Comparison of ENCODE assay signal across 6 cellular contexts in the genomic region with DNA sequence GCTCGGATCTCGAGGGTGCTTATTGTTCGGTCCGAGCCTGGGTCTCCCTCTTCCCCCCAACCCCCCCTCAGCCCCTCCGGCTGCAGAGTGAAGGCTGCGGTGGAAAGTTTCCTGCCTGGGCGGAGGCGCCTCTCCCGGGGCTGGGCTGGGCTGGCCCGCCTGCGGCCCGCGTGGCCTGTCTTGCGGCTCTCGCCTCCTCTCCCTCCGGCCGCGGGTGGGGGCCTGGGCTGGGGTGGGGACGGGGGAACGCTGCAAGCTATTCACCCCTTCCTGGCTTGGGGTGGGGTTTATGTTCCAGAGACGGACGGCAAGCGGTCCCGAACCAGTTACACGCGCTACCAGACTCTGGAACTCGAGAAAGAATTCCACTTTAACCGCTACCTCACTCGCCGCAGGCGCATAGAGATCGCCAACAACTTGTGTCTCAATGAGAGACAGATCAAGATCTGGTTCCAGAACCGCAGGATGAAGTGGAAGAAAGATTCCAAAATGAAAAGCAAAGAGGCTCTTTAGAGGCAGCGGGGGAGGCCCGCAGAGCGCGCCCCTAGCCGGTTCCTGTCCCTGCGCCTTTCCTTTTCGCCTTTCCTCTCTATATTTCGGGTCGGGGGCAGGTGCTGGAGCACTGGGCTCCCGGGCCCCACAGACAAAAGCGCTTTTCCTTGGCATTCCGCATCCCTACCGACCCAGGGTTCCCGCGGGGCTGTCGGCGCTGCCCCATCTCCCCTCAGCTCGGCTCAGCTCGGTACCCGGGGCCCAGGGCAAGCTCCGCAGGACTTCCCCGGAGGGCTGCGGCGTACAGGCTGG. TPM values are rescaled to one million over a fixed set of nuclear protein-coding genes. Genes with fewer than 3 reads are reported as not detected.
DNase-seq lines count a peak whose midpoint lies in the region; ATAC-seq, FAIRE-seq and TF ChIP-seq lines count a peak whose summit lies in the region.

No MANE protein-coding gene starts in this region.

- no peak overlapping the region for H3K27ac Mint-ChIP-seq in osteocyte (ENCODE audit: unreplicated experiment)

- no peak for FAIRE-seq in K562 (lab: Jason Lieb, UNC)

- intact Hi-C loops in K562 (cut with micrococcal nuclease) = loop anchor here (2.0 kb wide), 1 partner anchor 27 kb away; no protein-coding TSS in a partner anchor
- intact Hi-C loops in ovary (cut with DNase I) = loop anchor here in 3 of 4 donors (2.0 to 10.0 kb wide), 3 partner anchors 91 to 157 kb away; no protein-coding TSS in a partner anchor

- H3K9me3 ChIP-seq in HAP-1 = no peaks in the 10 kb centered on the region
- H3K9me3 ChIP-seq in K562 (replicated peaks; ENCODE audit: control insufficient read depth, insufficient read depth, low read depth, low read length) = no peaks in the 10 kb centered on the region
- no peaks in the 10 kb centered on the region for H3K9me3 ChIP-seq in ovary

- peaks cover 21% of the 10 kb centered on the region for H3K4me1 Mint-ChIP-seq in osteocyte (ENCODE audit: unreplicated experiment)

- no peak overlapping the region for H3K4me2 ChIP-seq in K562 (ENCODE audit: insufficient read depth, low read length)

- no peak for TF ChIP-seq RAD21 in K562 (CRISPR knock-in tag; conservative IDR thresholded peaks at IDR 0.05 in 1 of 2, IDR thresholded peaks at IDR 0.05 in 1 of 2)

- no peak overlapping the region for H3K9ac ChIP-seq in K562 (ENCODE audit: insufficient read depth in 1 of 2, low read depth in 2 of 2, low read length in 2 of 2)

- H3K27ac ChIP-seq in K562 (ENCODE audit: extremely low read depth, low read depth, low read length) (no peak overlapping the region), ovary (peak overlapping the region in 1 of 2 donors; percentile 44)

- BruUV-seq in K562 (replicated peaks; lab: Mats Ljungman, UMichigan) = no TSS peak

- in situ Hi-C loops in HAP-1 (cut with MboI; ENCODE audit: low sequenced_read_pairs) (loop anchor here (5.0 kb wide), 1 partner anchor 158 kb away; no protein-coding TSS in a partner anchor), K562 (cut with MboI) (no loop called here)

- TF ChIP-seq EP300 in K562 (IDR thresholded peaks at IDR 0.05; ENCODE audit: low read length) (no peak), ovary (IDR thresholded peaks at IDR 0.05) (no peak)

- DNase-seq in HAP-1 (ENCODE audit: low spot score in 2 of 2) (peak in 1 of 2 experiments; percentile 62), K562 (ENCODE audit: extremely low read depth in 1 of 4, low spot score in 3 of 4) (no peak), ovary (peak in 4 of 5 donors; percentile 30 to 71 (median 58)), osteocyte (ENCODE audit: extremely low spot score, unreplicated experiment) (no peak), NCI-H82 (lab: John Stamatoyannopoulos, UW) (no peak)
- DNase-seq in stimulated activated CD4-positive, alpha-beta T cell treated with anti-CD3 and anti-CD28 coated beads, Interleukin-1b, Interleukin-23, amount 100 ng/mL, for 48 hours = no peak

- H3K4me3 Mint-ChIP-seq in osteocyte (ENCODE audit: unreplicated experiment) = no peak overlapping the region

- no peaks in the 10 kb centered on the region for H4K20me1 ChIP-seq in K562 (replicated peaks; ENCODE audit: control insufficient read depth, insufficient read depth, low read length)

- no peaks in the 10 kb centered on the region for H3K9me1 ChIP-seq in K562 (ENCODE audit: control insufficient read depth, insufficient read depth, low read length)

- WGBS in K562 (ENCODE audit: insufficient coverage, low coverage, missing lambda C conversion rate) = 36% methylated on average over 3 of the region's 57 CpGs
- 32 to 52% (median 40%) methylated on average over 43 to 57 of the region's 57 CpGs for WGBS in ovary, 3 donors

- no peak for ATAC-seq in K562

- TF ChIP-seq CTCF in K562 (IDR thresholded peaks at IDR 0.05 in 2 of 3, conservative IDR thresholded peaks at IDR 0.05 in 1 of 3; ENCODE audit: insufficient read depth in 2 of 3, low read depth in 1 of 3, low read length in 3 of 3) (no peak), ovary (IDR thresholded peaks at IDR 0.05) (no peak), osteocyte (IDR thresholded peaks at IDR 0.05) (no peak)

- H3K4me3 ChIP-seq in HAP-1 (peak overlapping the region; percentile 22), K562 (no peak overlapping the region), ovary (peak overlapping the region; percentile 35)

- H2AFZ ChIP-seq in K562 (ENCODE audit: low read depth, low read length) = no peak overlapping the region

- H3K27me3 Mint-ChIP-seq in osteocyte (ENCODE audit: unreplicated experiment) = peaks cover 82% of the 10 kb centered on the region

- H3K79me2 ChIP-seq in K562 (ENCODE audit: control insufficient read depth, insufficient read depth, low read length) = no peaks in the 10 kb centered on the region

- no peaks in the 10 kb centered on the region for H3K36me3 ChIP-seq in HAP-1 (replicated peaks)
- peaks cover 2% of the 10 kb centered on the region; the same call in 1 of the 3 replicates for H3K36me3 ChIP-seq in K562 (ENCODE audit: control insufficient read depth, insufficient read depth, low read length)
- H3K36me3 ChIP-seq in ovary = no peaks in the 10 kb centered on the region

- H3K9me3 Mint-ChIP-seq in osteocyte (ENCODE audit: unreplicated experiment) = peaks cover 4% of the 10 kb centered on the region

- no peaks in the 10 kb centered on the region for H3K36me3 Mint-ChIP-seq in osteocyte (ENCODE audit: unreplicated experiment)

- CTCF ChIA-PET in K562 (lab: Yijun Ruan, JAX; ENCODE audit: low intra/inter-chr PET ratio) = interaction anchor here (0.6 to 2.6 kb wide), 3 partner anchors 157 to 179 kb away, joined by 5 to 36 read pairs (median 27); no protein-coding TSS in a partner anchor

- peaks cover 48% of the 10 kb centered on the region for H3K27me3 ChIP-seq in HAP-1 (ENCODE audit: low read depth)
- H3K27me3 ChIP-seq in K562 (ENCODE audit: control insufficient read depth in 2 of 2, insufficient read depth in 2 of 2, low read length in 2 of 2) = peaks cover 6 to 11% of the 10 kb centered on the region in 2 experiments; a peak in 1 of 5 replicates
- H3K27me3 ChIP-seq in ovary = no peaks in the 10 kb centered on the region

- TF ChIP-seq POLR2A in K562 (conservative IDR thresholded peaks at IDR 0.05) = no peak
- TF ChIP-seq POLR2A in ovary (IDR thresholded peaks at IDR 0.05) = no peak

- H3K4me1 ChIP-seq in HAP-1 = peaks cover 22% of the 10 kb centered on the region
- H3K4me1 ChIP-seq in K562 (replicated peaks in 1 of 2; ENCODE audit: control insufficient read depth in 2 of 2, insufficient read depth in 2 of 2, low read length in 2 of 2) = peaks cover 0 to 23% of the 10 kb centered on the region in 2 experiments; a peak in 3 of 5 replicates
- peaks cover 24% of the 10 kb centered on the region for H3K4me1 ChIP-seq in ovary (ENCODE audit: insufficient read depth)

- POLR2A ChIA-PET in K562 (lab: Yijun Ruan, JAX) = no interaction called here

RNA-seq across cellular contexts. Expression of a gene that starts 1.3 kb away (rescaled TPM):
- 1.7 and 1.9 TPM in 2 replicates for total RNA-seq in K562 (2011; cell fraction: chromatin; rRNA removed; ENCODE audit: low replicate concordance)
- total RNA-seq in K562 (2011; cell fraction: nucleolus; rRNA removed) = 0.83 and 0.92 TPM in 2 replicates
- 0.44 and 1.3 TPM in 2 replicates for total RNA-seq in K562 (2011; cell fraction: nucleoplasm; rRNA removed)
- total RNA-seq in K562 (2014; rRNA removed) (0.18 and 0.53 TPM in 2 replicates), K562 (2014; rRNA removed; fragmentation: Illumina TruSeq; extraction: Trizol) (not detected in 2 replicates), K562 (2015; rRNA removed; fragmentation: Illumina TruSeq; extraction: Trizol) (0.14 TPM in 1 of 2 replicates, not detected in the other), K562 (2021) (0.31 and 0.40 TPM in 2 replicates), ovary (10 to 100 TPM in 1 of 7 donors, 1 to 10 TPM in 6; 1.8 to 11.0 (median 3.6) TPM), osteocyte (not detected in 2 replicates)
- polyA plus RNA-seq in K562 (2011; rRNA removed) (not detected in 2 replicates), K562 (2014; fragmentation: Illumina TruSeq; extraction: Trizol) (0.10 TPM in 1 of 2 replicates, not detected in the other), K562 (2014; fragmentation: Nextera tagmentation; extraction: Ambion mirVana) (not detected), K562 (2014; rRNA removed) (0.44 TPM in 1 of 2 replicates, not detected in the other), ovary (1 to 10 TPM; 2.1 to 2.2 TPM)
- polyA plus RNA-seq in K562 (2011; cell fraction: cytosol; rRNA removed) = not detected in 2 replicates
- 0.07 and 0.46 TPM in 2 replicates for polyA plus RNA-seq in K562 (2011; cell fraction: nucleus; rRNA removed)
- 0.11 TPM in 1 of 2 replicates, not detected in the other for polyA plus RNA-seq in K562 (2012)
- polyA minus RNA-seq in K562 (2011; rRNA and poly(A)+ RNA removed) = not detected in 2 replicates
- polyA minus RNA-seq in K562 (2011; cell fraction: cytosol; rRNA and poly(A)+ RNA removed) = not detected in 2 replicates
- polyA minus RNA-seq in K562 (2011; cell fraction: nucleus; rRNA and poly(A)+ RNA removed) = 0.22 and 0.40 TPM in 2 replicates

RNA-seq across cellular contexts. Expression of a gene that starts 5.9 kb away (rescaled TPM):
- total RNA-seq in K562 (2011; cell fraction: chromatin; rRNA removed; ENCODE audit: low replicate concordance) = 7.1 and 7.3 TPM in 2 replicates
- 2.8 and 3.0 TPM in 2 replicates for total RNA-seq in K562 (2011; cell fraction: nucleolus; rRNA removed)
- 3.9 and 4.4 TPM in 2 replicates for total RNA-seq in K562 (2011; cell fraction: nucleoplasm; rRNA removed)
- 0.73 and 1.00 TPM in 2 replicates for total RNA-seq in K562 (2014; rRNA removed)
- 0.57 and 1.0 TPM in 2 replicates for total RNA-seq in K562 (2014; rRNA removed; fragmentation: Illumina TruSeq; extraction: Trizol)
- 1.4 TPM in 2 replicates for total RNA-seq in K562 (2015; rRNA removed; fragmentation: Illumina TruSeq; extraction: Trizol)
- total RNA-seq in K562 (2021) = 3.2 and 4.0 TPM in 2 replicates
- 2.0 and 2.8 TPM in 2 replicates for polyA plus RNA-seq in K562 (2011; rRNA removed)
- polyA plus RNA-seq in K562 (2011; cell fraction: cytosol; rRNA removed) = 1.5 and 1.8 TPM in 2 replicates
- polyA plus RNA-seq in K562 (2011; cell fraction: nucleus; rRNA removed) = 4.0 and 6.5 TPM in 2 replicates
- polyA plus RNA-seq in K562 (2012) = 2.8 and 3.8 TPM in 2 replicates
- polyA plus RNA-seq in K562 (2014; fragmentation: Illumina TruSeq; extraction: Trizol) = 3.4 and 3.5 TPM in 2 replicates
- under 1 TPM; 0.06 to 0.13 TPM for polyA plus RNA-seq in K562 (2014; fragmentation: Nextera tagmentation; extraction: Ambion mirVana)
- 2.3 and 3.5 TPM in 2 replicates for polyA plus RNA-seq in K562 (2014; rRNA removed)
- 1.2 and 1.4 TPM in 2 replicates for polyA minus RNA-seq in K562 (2011; rRNA and poly(A)+ RNA removed)
- 0.64 and 0.76 TPM in 2 replicates for polyA minus RNA-seq in K562 (2011; cell fraction: cytosol; rRNA and poly(A)+ RNA removed)
- polyA minus RNA-seq in K562 (2011; cell fraction: nucleus; rRNA and poly(A)+ RNA removed) = 0.94 and 2.2 TPM in 2 replicates
- total RNA-seq in ovary = 10 to 100 TPM in 5 of 7 donors, 1 to 10 TPM in 2; 3.9 to 56.1 (median 21.4) TPM
- polyA plus RNA-seq in ovary = 10 to 100 TPM; 23.3 to 37.8 TPM
- total RNA-seq in osteocyte = not detected in 2 replicates

RNA-seq across cellular contexts. Expression of a gene that starts 19.5 kb away (rescaled TPM):
- total RNA-seq in K562 (2011; cell fraction: chromatin; rRNA removed; ENCODE audit: low replicate concordance) = 0.40 and 0.51 TPM in 2 replicates
- total RNA-seq in K562 (2011; cell fraction: nucleolus; rRNA removed) = 0.50 TPM in 1 of 2 replicates, not detected in the other
- 0.53 TPM in 1 of 2 replicates, not detected in the other for total RNA-seq in K562 (2011; cell fraction: nucleoplasm; rRNA removed)
- total RNA-seq in K562 (2014; rRNA removed) = 0.41 and 0.50 TPM in 2 replicates
- total RNA-seq in K562 (2014; rRNA removed; fragmentation: Illumina TruSeq; extraction: Trizol) = 0.25 and 0.41 TPM in 2 replicates
- 0.30 and 0.58 TPM in 2 replicates for total RNA-seq in K562 (2015; rRNA removed; fragmentation: Illumina TruSeq; extraction: Trizol)
- total RNA-seq in K562 (2021) = 0.75 and 1.1 TPM in 2 replicates
- 0.38 and 0.73 TPM in 2 replicates for polyA plus RNA-seq in K562 (2011; rRNA removed)
- 0.27 and 0.48 TPM in 2 replicates for polyA plus RNA-seq in K562 (2011; cell fraction: cytosol; rRNA removed)
- polyA plus RNA-seq in K562 (2011; cell fraction: nucleus; rRNA removed) = 1.7 and 2.0 TPM in 2 replicates
- polyA plus RNA-seq in K562 (2012) = 0.79 and 1.2 TPM in 2 replicates
- polyA plus RNA-seq in K562 (2014; fragmentation: Illumina TruSeq; extraction: Trizol) = 0.36 and 0.71 TPM in 2 replicates
- under 1 TPM in 1 of 2 experiments, not detected in 1; 0.06 TPM for polyA plus RNA-seq in K562 (2014; fragmentation: Nextera tagmentation; extraction: Ambion mirVana)
- 0.70 and 1.5 TPM in 2 replicates for polyA plus RNA-seq in K562 (2014; rRNA removed)
- polyA minus RNA-seq in K562 (2011; rRNA and poly(A)+ RNA removed) = not detected in 2 replicates
- not detected in 2 replicates for polyA minus RNA-seq in K562 (2011; cell fraction: cytosol; rRNA and poly(A)+ RNA removed)
- 0.44 TPM in 1 of 2 replicates, not detected in the other for polyA minus RNA-seq in K562 (2011; cell fraction: nucleus; rRNA and poly(A)+ RNA removed)
- total RNA-seq in ovary = 10 to 100 TPM in 5 of 7 donors, 1 to 10 TPM in 2; 3.3 to 21.8 (median 13.1) TPM
- polyA plus RNA-seq in ovary = 10 to 100 TPM in 1 of 2 donors, 1 to 10 TPM in 1; 7.9 to 10.9 TPM
- total RNA-seq in osteocyte = not detected in 2 replicates

RNA-seq across cellular contexts. Expression of a gene that starts 25.4 kb away (rescaled TPM):
- total RNA-seq in K562 (2011; cell fraction: chromatin; rRNA removed; ENCODE audit: low replicate concordance) = 6.6 and 8.3 TPM in 2 replicates
- total RNA-seq in K562 (2011; cell fraction: nucleolus; rRNA removed) = 2.4 and 3.2 TPM in 2 replicates
- total RNA-seq in K562 (2011; cell fraction: nucleoplasm; rRNA removed) = 2.1 and 2.4 TPM in 2 replicates
- total RNA-seq in K562 (2014; rRNA removed) = 0.32 and 0.57 TPM in 2 replicates
- 0.62 and 0.80 TPM in 2 replicates for total RNA-seq in K562 (2014; rRNA removed; fragmentation: Illumina TruSeq; extraction: Trizol)
- 0.53 and 0.76 TPM in 2 replicates for total RNA-seq in K562 (2015; rRNA removed; fragmentation: Illumina TruSeq; extraction: Trizol)
- total RNA-seq in K562 (2021) = 0.72 and 0.95 TPM in 2 replicates
- 0.57 TPM in 2 replicates for polyA plus RNA-seq in K562 (2011; rRNA removed)
- 0.29 and 0.31 TPM in 2 replicates for polyA plus RNA-seq in K562 (2011; cell fraction: cytosol; rRNA removed)
- polyA plus RNA-seq in K562 (2011; cell fraction: nucleus; rRNA removed) = 1.9 and 3.0 TPM in 2 replicates
- polyA plus RNA-seq in K562 (2012) = 0.62 and 1.4 TPM in 2 replicates
- 1.3 and 1.4 TPM in 2 replicates for polyA plus RNA-seq in K562 (2014; fragmentation: Illumina TruSeq; extraction: Trizol)
- under 1 TPM; 0.20 to 0.21 TPM for polyA plus RNA-seq in K562 (2014; fragmentation: Nextera tagmentation; extraction: Ambion mirVana)
- polyA plus RNA-seq in K562 (2014; rRNA removed) = 0.94 and 1.1 TPM in 2 replicates
- polyA minus RNA-seq in K562 (2011; rRNA and poly(A)+ RNA removed) = 0.11 and 0.42 TPM in 2 replicates
- polyA minus RNA-seq in K562 (2011; cell fraction: cytosol; rRNA and poly(A)+ RNA removed) = not detected in 2 replicates
- polyA minus RNA-seq in K562 (2011; cell fraction: nucleus; rRNA and poly(A)+ RNA removed) = 0.81 and 0.89 TPM in 2 replicates
- total RNA-seq in ovary = 10 to 100 TPM in 1 of 7 donors, 1 to 10 TPM in 5, under 1 TPM in 1; 0.34 to 13.9 (median 7.7) TPM
- polyA plus RNA-seq in ovary = 10 to 100 TPM in 1 of 2 donors, 1 to 10 TPM in 1; 3.2 to 19.4 TPM
- total RNA-seq in osteocyte = not detected in 2 replicates

RNA-seq across cellular contexts. Expression of a gene that starts 34.2 kb away (rescaled TPM):
- 7.4 and 10.3 TPM in 2 replicates for total RNA-seq in K562 (2011; cell fraction: chromatin; rRNA removed; ENCODE audit: low replicate concordance)
- 2.7 and 2.9 TPM in 2 replicates for total RNA-seq in K562 (2011; cell fraction: nucleolus; rRNA removed)
- total RNA-seq in K562 (2011; cell fraction: nucleoplasm; rRNA removed) = 2.9 and 3.5 TPM in 2 replicates
- total RNA-seq in K562 (2014; rRNA removed) = 10.5 and 13.9 TPM in 2 replicates
- total RNA-seq in K562 (2014; rRNA removed; fragmentation: Illumina TruSeq; extraction: Trizol) = 5.7 and 8.0 TPM in 2 replicates
- total RNA-seq in K562 (2015; rRNA removed; fragmentation: Illumina TruSeq; extraction: Trizol) = 10.4 and 10.9 TPM in 2 replicates
- total RNA-seq in K562 (2021) = 9.3 and 9.9 TPM in 2 replicates
- 1.1 and 1.7 TPM in 2 replicates for polyA plus RNA-seq in K562 (2011; rRNA removed)
- polyA plus RNA-seq in K562 (2011; cell fraction: cytosol; rRNA removed) = 3.4 and 8.0 TPM in 2 replicates
- 6.2 and 13.4 TPM in 2 replicates for polyA plus RNA-seq in K562 (2011; cell fraction: nucleus; rRNA removed)
- 8.6 and 12.0 TPM in 2 replicates for polyA plus RNA-seq in K562 (2012)
- polyA plus RNA-seq in K562 (2014; fragmentation: Illumina TruSeq; extraction: Trizol) = 8.8 and 9.9 TPM in 2 replicates
- 1 to 10 TPM; 1.9 to 2.2 TPM for polyA plus RNA-seq in K562 (2014; fragmentation: Nextera tagmentation; extraction: Ambion mirVana)
- polyA plus RNA-seq in K562 (2014; rRNA removed) = 5.1 and 10.4 TPM in 2 replicates
- 0.57 and 1.2 TPM in 2 replicates for polyA minus RNA-seq in K562 (2011; rRNA and poly(A)+ RNA removed)
- polyA minus RNA-seq in K562 (2011; cell fraction: cytosol; rRNA and poly(A)+ RNA removed) = 1.7 and 2.6 TPM in 2 replicates
- 1.8 and 1.9 TPM in 2 replicates for polyA minus RNA-seq in K562 (2011; cell fraction: nucleus; rRNA and poly(A)+ RNA removed)
- total RNA-seq in ovary = 1 to 10 TPM in 2 of 7 donors, under 1 TPM in 4, not detected in 1; 0.26 to 3.9 (median 0.51) TPM
- 10 to 100 TPM in 1 of 2 donors, 1 to 10 TPM in 1; 3.4 to 15.0 TPM for polyA plus RNA-seq in ovary
- not detected in 2 replicates for total RNA-seq in osteocyte

Comparison
In these comparisons a context has a peak if more than half of its experiments do, and no peak if none do; other contexts are left out.
1. DNase-seq: peak in ovary (4 of 5); none in K562 (0 of 4), osteocyte (single experiment), NCI-H82 (single experiment) and stimulated activated CD4-positive, alpha-beta T cell treated with anti-CD3 and anti-CD28 coated beads, Interleukin-1b, Interleukin-23, amount 100 ng/mL, for 48 hours (single experiment).